10 cellular contexts compared by ENCODE assay signal in genomic region chr2:44777542-44777941, GRCh38.
DNase-seq lines count a peak whose midpoint lies in the region; ATAC-seq and TF ChIP-seq lines count a peak whose summit lies in the region.
"Had no signal": no experiment of that assay in that cellular context is flagged by ENCODE, and none has a peak within 500 bp of the region (broad histone marks: within the 10 kb centered on the region; RNA-seq: fewer than 3 reads in every experiment).

No MANE protein-coding gene starts in this region.

- intact Hi-C loops in activated CD4-positive, alpha-beta memory T cell treated with anti-CD3 and anti-CD28 coated beads for 36 hours (cut with micrococcal nuclease) = no loop called here

- peak; percentile 42 for ATAC-seq in memory B cell (ENCODE audit: low read depth)
- ATAC-seq: gastrocnemius medialis had no signal

- peaks cover 16% of the 10 kb centered on the region for H3K4me1 Mint-ChIP-seq in memory B cell
- no peaks in the 10 kb centered on the region for H3K4me1 Mint-ChIP-seq in activated CD4-positive, alpha-beta memory T cell treated with anti-CD3 and anti-CD28 coated beads for 36 hours (ENCODE audit: low read depth)

- no peak overlapping the region for H3K4me3 ChIP-seq in NB4 (ENCODE audit: low read depth, low read length)

- TF ChIP-seq CTCF in NB4 (IDR thresholded peaks at IDR 0.05; ENCODE audit: low read depth, low read length) = no peak

- peaks cover 5% of the 10 kb centered on the region for H3K36me3 Mint-ChIP-seq in memory B cell
- H3K36me3 Mint-ChIP-seq in activated CD4-positive, alpha-beta memory T cell treated with anti-CD3 and anti-CD28 coated beads for 36 hours = peaks cover 5% of the 10 kb centered on the region

- POLR2A ChIA-PET in activated CD4-positive, alpha-beta memory T cell treated with anti-CD3 and anti-CD28 coated beads for 36 hours (lab: Charles Lee) = no interaction called here

- CTCF ChIA-PET in activated CD4-positive, alpha-beta memory T cell treated with anti-CD3 and anti-CD28 coated beads for 36 hours (lab: Charles Lee) = no interaction called here

- peaks cover 3% of the 10 kb centered on the region for H3K9me3 Mint-ChIP-seq in memory B cell
- no peaks in the 10 kb centered on the region for H3K9me3 Mint-ChIP-seq in activated CD4-positive, alpha-beta memory T cell treated with anti-CD3 and anti-CD28 coated beads for 36 hours

- peak overlapping the region; percentile 72 for H3K27ac Mint-ChIP-seq in memory B cell
- H3K27ac Mint-ChIP-seq in activated CD4-positive, alpha-beta memory T cell treated with anti-CD3 and anti-CD28 coated beads for 36 hours = no peak overlapping the region

- no peaks in the 10 kb centered on the region for H3K27me3 Mint-ChIP-seq in memory B cell
- H3K27me3 Mint-ChIP-seq in activated CD4-positive, alpha-beta memory T cell treated with anti-CD3 and anti-CD28 coated beads for 36 hours = peaks cover 2% of the 10 kb centered on the region

- no peak for TF ChIP-seq POLR2A in NB4 (IDR thresholded peaks at IDR 0.05; ENCODE audit: extremely low read depth, insufficient read length)

- H3K4me3 Mint-ChIP-seq in memory B cell = peak overlapping the region; percentile 74
- H3K4me3 Mint-ChIP-seq in activated CD4-positive, alpha-beta memory T cell treated with anti-CD3 and anti-CD28 coated beads for 36 hours = no peak overlapping the region

- DNase-seq in DMS153 treated with DMSO at 0.1 percent for 48 hours (lab: John Stamatoyannopoulos, UW; ENCODE audit: unreplicated experiment) (peak; percentile 85), NB4 (ENCODE audit: low read depth) (peak; percentile 15), SHP77 treated with DMSO at 0.1 percent for 48 hours (lab: John Stamatoyannopoulos, UW) (peak; percentile 14), memory B cell (ENCODE audit: low spot score in 2 of 2) (peak; percentile 29 to 43), NCI-H2196 (lab: John Stamatoyannopoulos, UW; ENCODE audit: unreplicated experiment) (no peak), UCSD-AML1 (lab: John Stamatoyannopoulos, UW; ENCODE audit: unreplicated experiment) (no peak)
- DNase-seq in activated CD4-positive, alpha-beta memory T cell treated with anti-CD3 and anti-CD28 coated beads for 36 hours = no peak
- no peak for DNase-seq in stimulated activated CD4-positive, alpha-beta T cell treated with anti-CD3 and anti-CD28 coated beads, Interleukin-12 subunit alpha, Interleukin-12 subunit beta, amount 100 ng/mL, for 4 hours
- DNase-seq: activated CD4-positive, alpha-beta T cell treated with anti-CD3 and anti-CD28 coated beads for 4 hours; gastrocnemius medialis had no signal

Comparison
In these comparisons a context has a peak if more than half of its experiments do, and no peak if none do; other contexts are left out.
1. DNase-seq: peak in DMS153 treated with DMSO at 0.1 percent for 48 hours (single experiment), NB4 (single experiment), SHP77 treated with DMSO at 0.1 percent for 48 hours (single experiment) and memory B cell (2 of 2); none in NCI-H2196 (single experiment), activated CD4-positive, alpha-beta memory T cell treated with anti-CD3 and anti-CD28 coated beads for 36 hours (single experiment), UCSD-AML1 (single experiment) and stimulated activated CD4-positive, alpha-beta T cell treated with anti-CD3 and anti-CD28 coated beads, Interleukin-12 subunit alpha, Interleukin-12 subunit beta, amount 100 ng/mL, for 4 hours (single experiment).